11 cellular contexts compared by ENCODE assay signal in the genomic region with DNA sequence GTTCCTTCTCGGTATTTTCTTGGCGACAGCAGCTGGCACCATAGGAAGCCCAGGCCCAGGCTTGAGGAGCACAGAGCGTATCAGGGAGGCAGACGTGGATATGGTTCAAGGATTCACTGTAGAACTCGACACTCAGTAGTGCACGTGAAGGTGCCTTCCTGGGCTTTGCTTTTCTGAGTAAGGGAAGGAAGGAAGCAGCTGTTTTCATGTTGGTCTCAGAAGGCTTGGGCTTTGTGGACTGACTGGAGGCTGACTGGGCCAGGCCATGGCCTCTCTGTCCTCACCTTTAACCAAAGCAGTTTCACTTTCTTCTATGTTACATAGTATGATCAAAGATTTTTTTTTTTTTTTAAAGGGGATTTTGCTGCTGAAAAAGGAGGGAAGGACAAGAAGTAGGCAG. TPM values are rescaled to one million over a fixed set of nuclear protein-coding genes. Genes with fewer than 3 reads are reported as not detected.
DNase-seq lines count a peak whose midpoint lies in the region; ATAC-seq and TF ChIP-seq lines count a peak whose summit lies in the region.
"Had no signal": no experiment of that assay in that cellular context is flagged by ENCODE, and none has a peak within 500 bp of the region (broad histone marks: within the 10 kb centered on the region; RNA-seq: fewer than 3 reads in every experiment).

No MANE protein-coding gene starts in this region.

- no peak overlapping the region for H3K4me3 ChIP-seq in fibroblast of mammary gland (ENCODE audit: control insufficient read depth, low read depth, low read length)
- H3K4me3 ChIP-seq: breast epithelium had no signal

- DNase-seq in DMS 273 (lab: John Stamatoyannopoulos, UW; ENCODE audit: unreplicated experiment) (peak; percentile 53), fibroblast of mammary gland (ENCODE audit: low read depth) (peak; percentile 40), left cardiac atrium (no peak), NCI-H510A (lab: John Stamatoyannopoulos, UW) (no peak)
- DNase-seq: DMS153, KG1 had no signal

- intact Hi-C loops in left cardiac atrium (cut with DNase I), result no loop called here

- no peak for TF ChIP-seq CTCF in fibroblast of mammary gland (conservative IDR thresholded peaks at IDR 0.05; ENCODE audit: control insufficient read depth, insufficient read depth, low read depth, low read length)

- ATAC-seq in GM19324 (IDR thresholded peaks at IDR 0.05; ENCODE audit: low FRiP score, unreplicated experiment), result peak; percentile 67
- peak; percentile 71 for ATAC-seq in HG03432 (IDR thresholded peaks at IDR 0.05; ENCODE audit: unreplicated experiment)
- ATAC-seq in HG02885 (IDR thresholded peaks at IDR 0.05; ENCODE audit: poor library complexity, unreplicated experiment), result no peak
- ATAC-seq in left cardiac atrium, result no peak
- ATAC-seq in GM19455 (IDR thresholded peaks at IDR 0.05; ENCODE audit: unreplicated experiment), result no peak

RNA-seq across cellular contexts. Expression of a gene that starts 6.9 kb away (rescaled TPM):
- under 1 TPM in 1 of 2 donors, not detected in 1; 0.60 TPM for total RNA-seq in left cardiac atrium

RNA-seq across cellular contexts. Expression of a gene that starts 21.2 kb away (rescaled TPM):
- 10 to 100 TPM; 61.4 to 88.8 TPM for total RNA-seq in left cardiac atrium

RNA-seq across cellular contexts. Expression of a gene that starts 51.4 kb away (rescaled TPM):
- 10 to 100 TPM; 17.9 to 27.0 TPM for total RNA-seq in left cardiac atrium

Comparison
In these comparisons a context has a peak if more than half of its experiments do, and no peak if none do; other contexts are left out.
1. DNase-seq: peak in DMS 273 (single experiment) and fibroblast of mammary gland (single experiment); none in left cardiac atrium (single experiment) and NCI-H510A (single experiment).
2. ATAC-seq: peak in GM19324 (single experiment) and HG03432 (single experiment); none in HG02885 (single experiment), left cardiac atrium (0 of 2) and GM19455 (single experiment).